Comparison of ENCODE assay signal across 11 cellular contexts in genomic region chr14:36518586-36519430, GRCh38. TPM values are rescaled to one million over a fixed set of nuclear protein-coding genes. Genes with fewer than 3 reads are reported as not detected.
DNase-seq lines count a peak whose midpoint lies in the region; ATAC-seq and TF ChIP-seq lines count a peak whose summit lies in the region.
"Had no signal": no experiment of that assay in that cellular context is flagged by ENCODE, and none has a peak within 500 bp of the region (broad histone marks: within the 10 kb centered on the region; RNA-seq: fewer than 3 reads in every experiment).

No MANE protein-coding gene starts in this region.

- intact Hi-C loops in thyroid gland (cut with DNase I): loop anchor here (2.0 to 5.0 kb wide), 3 partner anchors 14 to 247 kb away; no protein-coding TSS in a partner anchor

- H3K9me3 Mint-ChIP-seq in activated naive CD4-positive, alpha-beta T cell treated with anti-CD3 and anti-CD28 coated beads, Interleukin-2, amount 50 U/mL, for 24 hours: no peaks in the 10 kb centered on the region
- no peaks in the 10 kb centered on the region for H3K9me3 Mint-ChIP-seq in T-cell

- peaks cover 8 to 16% of the 10 kb centered on the region in 2 donors for H3K4me1 ChIP-seq in thyroid gland

- H3K36me3 Mint-ChIP-seq in activated naive CD4-positive, alpha-beta T cell treated with anti-CD3 and anti-CD28 coated beads, Interleukin-2, amount 50 U/mL, for 24 hours: no peaks in the 10 kb centered on the region
- no peaks in the 10 kb centered on the region for H3K36me3 Mint-ChIP-seq in T-cell

- WGBS in thyroid gland, 2 donors: 1% methylated on average over 16 to 23 of the region's 79 CpGs

- TF ChIP-seq POLR2A in thyroid gland (IDR thresholded peaks at IDR 0.05): no peak

- no peak for DNase-seq in activated naive CD4-positive, alpha-beta T cell treated with anti-CD3 and anti-CD28 coated beads, Interleukin-2, amount 50 U/mL, for 16 hours
- DNase-seq in T-cell (no peak), iPS-NIHi11 (ENCODE audit: low spot score) (peak; percentile 22), thyroid gland (no peak), NCI-H1092 (lab: John Stamatoyannopoulos, UW) (no peak), ureter (ENCODE audit: low spot score) (no peak)
- DNase-seq: activated CD4-positive, alpha-beta T cell treated with anti-CD3 and anti-CD28 coated beads for 1 hour; uterus had no signal

- TF ChIP-seq CTCF in thyroid gland (IDR thresholded peaks at IDR 0.05): no peak

- no peak overlapping the region for H3K27ac Mint-ChIP-seq in activated naive CD4-positive, alpha-beta T cell treated with anti-CD3 and anti-CD28 coated beads, Interleukin-2, amount 50 U/mL, for 24 hours
- no peak overlapping the region for H3K27ac Mint-ChIP-seq in T-cell

- CTCF ChIA-PET in T-cell (lab: Charles Lee): interaction anchor here in 1 of 2 donors (0.7 kb wide), 1 partner anchor 15 kb away, joined by 3 read pairs; no protein-coding TSS in a partner anchor

- peaks cover 21 to 29% of the 10 kb centered on the region in 2 donors for H3K36me3 ChIP-seq in thyroid gland
- H3K36me3 ChIP-seq: uterus had no signal

- H3K4me3 ChIP-seq in thyroid gland (replicated peaks in 1 of 3): peak overlapping the region; percentile 53 to 87 (median 81)
- H3K4me3 ChIP-seq: uterus had no signal

- peaks cover 54% of the 10 kb centered on the region for H3K27me3 Mint-ChIP-seq in activated naive CD4-positive, alpha-beta T cell treated with anti-CD3 and anti-CD28 coated beads, Interleukin-2, amount 50 U/mL, for 24 hours
- H3K27me3 Mint-ChIP-seq in T-cell: peaks cover 51 to 77% of the 10 kb centered on the region in 2 donors

- ATAC-seq in T-cell (replicated peaks in 1 of 4): peak in 1 of 4 experiments; percentile 19
- no peak for ATAC-seq in GM18498 (IDR thresholded peaks at IDR 0.05; ENCODE audit: unreplicated experiment)
- ATAC-seq: esophagus mucosa had no signal

- H3K9me3 ChIP-seq in thyroid gland: no peaks in the 10 kb centered on the region
- H3K9me3 ChIP-seq: uterus had no signal

- H3K4me3 Mint-ChIP-seq in activated naive CD4-positive, alpha-beta T cell treated with anti-CD3 and anti-CD28 coated beads, Interleukin-2, amount 50 U/mL, for 24 hours: peak overlapping the region; percentile 73
- peak overlapping the region; percentile 59 to 76 (median 60) for H3K4me3 Mint-ChIP-seq in T-cell

- no peaks in the 10 kb centered on the region for H3K27me3 ChIP-seq in thyroid gland

- H3K27ac ChIP-seq in thyroid gland: peak overlapping the region; percentile 98 to 100 (median 99)
- H3K27ac ChIP-seq: uterus had no signal

- peaks cover 13% of the 10 kb centered on the region for H3K4me1 Mint-ChIP-seq in activated naive CD4-positive, alpha-beta T cell treated with anti-CD3 and anti-CD28 coated beads, Interleukin-2, amount 50 U/mL, for 24 hours
- H3K4me1 Mint-ChIP-seq in T-cell: peaks cover 19 to 20% (median 20%) of the 10 kb centered on the region in 3 donors

- POLR2A ChIA-PET in T-cell (lab: Charles Lee): no interaction called here

RNA-seq across cellular contexts. Expression of gene NKX2-1, which starts 1.2 kb away (rescaled TPM):
- total RNA-seq in T-cell: under 1 TPM in 3 of 5 donors, not detected in 2; 0.16 to 0.23 (median 0.16) TPM
- total RNA-seq in thyroid gland: 100 to 1,000 TPM; 209 to 375 (median 310) TPM
- total RNA-seq in ureter: not detected
- total RNA-seq: esophagus mucosa, uterus had no signal

Comparison
In these comparisons a context has a peak if more than half of its experiments do, and no peak if none do; other contexts are left out.
1. RNA of gene NKX2-1, which starts 1.2 kb away (total RNA-seq): 209 to 375 TPM in thyroid gland; 0.16 to 0.23 TPM in T-cell and not detected in ureter (single experiment); every median in the first group is over 100 times any median in the second.